1 cellular context compared by ENCODE assay signal in genomic region chr11:6843670-6844069, GRCh38.
TF ChIP-seq lines count a peak whose summit lies in the region.

No MANE protein-coding gene starts in this region.

TF ChIP-seq in GM23338, 12 proteins besides CTCF, POLR2A, EP300 and RAD21 (continued from another document):
- TF ChIP-seq, protein P1, sequence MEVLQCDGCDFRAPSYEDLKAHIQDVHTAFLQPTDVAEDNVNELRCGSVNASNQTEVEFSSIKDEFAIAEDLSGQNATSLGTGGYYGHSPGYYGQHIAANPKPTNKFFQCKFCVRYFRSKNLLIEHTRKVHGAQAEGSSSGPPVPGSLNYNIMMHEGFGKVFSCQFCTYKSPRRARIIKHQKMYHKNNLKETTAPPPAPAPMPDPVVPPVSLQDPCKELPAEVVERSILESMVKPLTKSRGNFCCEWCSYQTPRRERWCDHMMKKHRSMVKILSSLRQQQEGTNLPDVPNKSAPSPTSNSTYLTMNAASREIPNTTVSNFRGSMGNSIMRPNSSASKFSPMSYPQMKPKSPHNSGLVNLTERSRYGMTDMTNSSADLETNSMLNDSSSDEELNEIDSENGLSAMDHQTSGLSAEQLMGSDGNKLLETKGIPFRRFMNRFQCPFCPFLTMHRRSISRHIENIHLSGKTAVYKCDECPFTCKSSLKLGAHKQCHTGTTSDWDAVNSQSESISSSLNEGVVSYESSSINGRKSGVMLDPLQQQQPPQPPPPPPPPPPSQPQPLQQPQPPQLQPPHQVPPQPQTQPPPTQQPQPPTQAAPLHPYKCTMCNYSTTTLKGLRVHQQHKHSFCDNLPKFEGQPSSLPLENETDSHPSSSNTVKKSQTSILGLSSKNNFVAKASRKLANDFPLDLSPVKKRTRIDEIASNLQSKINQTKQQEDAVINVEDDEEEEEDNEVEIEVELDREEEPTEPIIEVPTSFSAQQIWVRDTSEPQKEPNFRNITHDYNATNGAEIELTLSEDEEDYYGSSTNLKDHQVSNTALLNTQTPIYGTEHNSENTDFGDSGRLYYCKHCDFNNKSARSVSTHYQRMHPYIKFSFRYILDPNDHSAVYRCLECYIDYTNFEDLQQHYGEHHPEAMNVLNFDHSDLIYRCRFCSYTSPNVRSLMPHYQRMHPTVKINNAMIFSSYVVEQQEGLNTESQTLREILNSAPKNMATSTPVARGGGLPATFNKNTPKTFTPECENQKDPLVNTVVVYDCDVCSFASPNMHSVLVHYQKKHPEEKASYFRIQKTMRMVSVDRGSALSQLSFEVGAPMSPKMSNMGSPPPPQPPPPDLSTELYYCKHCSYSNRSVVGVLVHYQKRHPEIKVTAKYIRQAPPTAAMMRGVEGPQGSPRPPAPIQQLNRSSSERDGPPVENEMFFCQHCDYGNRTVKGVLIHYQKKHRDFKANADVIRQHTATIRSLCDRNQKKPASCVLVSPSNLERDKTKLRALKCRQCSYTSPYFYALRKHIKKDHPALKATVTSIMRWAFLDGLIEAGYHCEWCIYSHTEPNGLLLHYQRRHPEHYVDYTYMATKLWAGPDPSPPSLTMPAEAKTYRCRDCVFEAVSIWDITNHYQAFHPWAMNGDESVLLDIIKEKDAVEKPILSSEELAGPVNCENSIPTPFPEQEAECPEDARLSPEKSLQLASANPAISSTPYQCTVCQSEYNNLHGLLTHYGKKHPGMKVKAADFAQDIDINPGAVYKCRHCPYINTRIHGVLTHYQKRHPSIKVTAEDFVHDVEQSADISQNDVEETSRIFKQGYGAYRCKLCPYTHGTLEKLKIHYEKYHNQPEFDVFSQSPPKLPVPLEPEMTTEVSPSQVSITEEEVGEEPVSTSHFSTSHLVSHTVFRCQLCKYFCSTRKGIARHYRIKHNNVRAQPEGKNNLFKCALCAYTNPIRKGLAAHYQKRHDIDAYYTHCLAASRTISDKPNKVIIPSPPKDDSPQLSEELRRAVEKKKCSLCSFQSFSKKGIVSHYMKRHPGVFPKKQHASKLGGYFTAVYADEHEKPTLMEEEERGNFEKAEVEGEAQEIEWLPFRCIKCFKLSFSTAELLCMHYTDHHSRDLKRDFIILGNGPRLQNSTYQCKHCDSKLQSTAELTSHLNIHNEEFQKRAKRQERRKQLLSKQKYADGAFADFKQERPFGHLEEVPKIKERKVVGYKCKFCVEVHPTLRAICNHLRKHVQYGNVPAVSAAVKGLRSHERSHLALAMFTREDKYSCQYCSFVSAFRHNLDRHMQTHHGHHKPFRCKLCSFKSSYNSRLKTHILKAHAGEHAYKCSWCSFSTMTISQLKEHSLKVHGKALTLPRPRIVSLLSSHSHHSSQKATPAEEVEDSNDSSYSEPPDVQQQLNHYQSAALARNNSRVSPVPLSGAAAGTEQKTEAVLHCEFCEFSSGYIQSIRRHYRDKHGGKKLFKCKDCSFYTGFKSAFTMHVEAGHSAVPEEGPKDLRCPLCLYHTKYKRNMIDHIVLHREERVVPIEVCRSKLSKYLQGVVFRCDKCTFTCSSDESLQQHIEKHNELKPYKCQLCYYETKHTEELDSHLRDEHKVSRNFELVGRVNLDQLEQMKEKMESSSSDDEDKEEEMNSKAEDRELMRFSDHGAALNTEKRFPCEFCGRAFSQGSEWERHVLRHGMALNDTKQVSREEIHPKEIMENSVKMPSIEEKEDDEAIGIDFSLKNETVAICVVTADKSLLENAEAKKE (CRISPR knock-in tag; IDR thresholded peaks at IDR 0.05) = no peak
- TF ChIP-seq NANOG (IDR thresholded peaks at IDR 0.05; ENCODE audit: borderline replicate concordance) = no peak
- TF ChIP-seq, protein P2, sequence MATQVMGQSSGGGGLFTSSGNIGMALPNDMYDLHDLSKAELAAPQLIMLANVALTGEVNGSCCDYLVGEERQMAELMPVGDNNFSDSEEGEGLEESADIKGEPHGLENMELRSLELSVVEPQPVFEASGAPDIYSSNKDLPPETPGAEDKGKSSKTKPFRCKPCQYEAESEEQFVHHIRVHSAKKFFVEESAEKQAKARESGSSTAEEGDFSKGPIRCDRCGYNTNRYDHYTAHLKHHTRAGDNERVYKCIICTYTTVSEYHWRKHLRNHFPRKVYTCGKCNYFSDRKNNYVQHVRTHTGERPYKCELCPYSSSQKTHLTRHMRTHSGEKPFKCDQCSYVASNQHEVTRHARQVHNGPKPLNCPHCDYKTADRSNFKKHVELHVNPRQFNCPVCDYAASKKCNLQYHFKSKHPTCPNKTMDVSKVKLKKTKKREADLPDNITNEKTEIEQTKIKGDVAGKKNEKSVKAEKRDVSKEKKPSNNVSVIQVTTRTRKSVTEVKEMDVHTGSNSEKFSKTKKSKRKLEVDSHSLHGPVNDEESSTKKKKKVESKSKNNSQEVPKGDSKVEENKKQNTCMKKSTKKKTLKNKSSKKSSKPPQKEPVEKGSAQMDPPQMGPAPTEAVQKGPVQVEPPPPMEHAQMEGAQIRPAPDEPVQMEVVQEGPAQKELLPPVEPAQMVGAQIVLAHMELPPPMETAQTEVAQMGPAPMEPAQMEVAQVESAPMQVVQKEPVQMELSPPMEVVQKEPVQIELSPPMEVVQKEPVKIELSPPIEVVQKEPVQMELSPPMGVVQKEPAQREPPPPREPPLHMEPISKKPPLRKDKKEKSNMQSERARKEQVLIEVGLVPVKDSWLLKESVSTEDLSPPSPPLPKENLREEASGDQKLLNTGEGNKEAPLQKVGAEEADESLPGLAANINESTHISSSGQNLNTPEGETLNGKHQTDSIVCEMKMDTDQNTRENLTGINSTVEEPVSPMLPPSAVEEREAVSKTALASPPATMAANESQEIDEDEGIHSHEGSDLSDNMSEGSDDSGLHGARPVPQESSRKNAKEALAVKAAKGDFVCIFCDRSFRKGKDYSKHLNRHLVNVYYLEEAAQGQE (IDR thresholded peaks at IDR 0.05; ENCODE audit: unreplicated experiment) = no peak
- no peak for TF ChIP-seq JUNB (IDR thresholded peaks at IDR 0.05; ENCODE audit: unreplicated experiment)
- TF ChIP-seq ETS1 (IDR thresholded peaks at IDR 0.05) = no peak
- no peak for TF ChIP-seq EZH2 (IDR thresholded peaks at IDR 0.05; ENCODE audit: low read depth, unreplicated experiment)
- TF ChIP-seq EZH2phosphoT487 (IDR thresholded peaks at IDR 0.05; ENCODE audit: unreplicated experiment) = no peak
- no peak for TF ChIP-seq ZNF331 (CRISPR knock-in tag; IDR thresholded peaks at IDR 0.05; ENCODE audit: low read depth)
- no peak for TF ChIP-seq POLR2AphosphoS5 (IDR thresholded peaks at IDR 0.05; ENCODE audit: low read depth)
- TF ChIP-seq ZNF114 (CRISPR knock-in tag; IDR thresholded peaks at IDR 0.05) = no peak
